In the genomic region with DNA sequence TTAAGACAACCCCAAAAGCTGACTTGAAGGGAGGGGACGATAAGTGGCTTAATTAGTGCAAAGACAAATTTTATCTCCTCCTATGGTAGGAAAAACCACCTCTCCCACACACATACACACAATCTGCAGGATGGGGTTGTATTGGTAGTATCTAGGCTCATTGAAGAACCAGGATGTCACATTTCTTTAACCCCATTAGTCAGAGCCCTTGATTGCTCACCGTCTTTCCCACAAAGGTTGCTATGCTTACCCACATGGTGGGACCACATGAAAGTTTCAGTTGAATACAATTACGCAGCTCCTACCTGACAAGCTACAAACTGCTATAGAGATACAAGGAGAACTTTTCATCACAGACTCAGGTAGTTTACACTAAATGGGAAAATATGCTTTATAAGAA, we compare ENCODE assay signal across 26 cellular contexts.
"Had no signal": no experiment of that assay in that cellular context is flagged by ENCODE, and none has a peak within 500 bp of the region (broad histone marks: within the 10 kb centered on the region; RNA-seq: fewer than 3 reads in every experiment).

No MANE protein-coding gene starts in this region.

- H3K4me1 Mint-ChIP-seq: T-helper 17 cell had no signal

- H3K27ac Mint-ChIP-seq: activated T-helper 2 cell treated with anti-CD3 and anti-CD28 coated beads, Interferon-gamma antibody, Interleukin-2, Interleukin-4, amounts not matched to agents 10 μg/mL and 5 μg/mL and 100 μg/mL, durations not matched to agents 14 hours and 24 hours and 36 hours; natural killer cell treated with Interleukin-12 subunit alpha and Interleukin-12 subunit beta and Interleukin-15 and Interleukin-18, amount 100 ng/mL, for 72 hours; T-helper 17 cell had no signal

- ATAC-seq: activated CD4-positive, CD25-positive, alpha-beta regulatory T cell treated with anti-CD3 and anti-CD28 coated beads, Interleukin-2, amount 50 U/mL, for 24 hours; left lung; mucosa of descending colon; natural killer cell treated with Interleukin-12 subunit alpha and Interleukin-12 subunit beta and Interleukin-15 and Interleukin-18, amount 100 ng/mL, for 72 hours; T-helper 17 cell had no signal

- DNase-seq: activated CD8-positive, alpha-beta memory T cell treated with anti-CD3 and anti-CD28 coated beads for 24 hours; activated T-cell treated with anti-CD3 and anti-CD28 coated beads, Interleukin-2, amount 50 U/mL, for 1 hour; dermis blood vessel endothelial cell; effector CD4-positive, alpha-beta T cell; esophagus squamous epithelium; foreskin melanocyte; left lung; mucosa of descending colon; SK-N-SH; stimulated activated CD4-positive, alpha-beta T cell treated with anti-CD3 and anti-CD28 coated beads, Interleukin-2, amount 100 ng/mL, for 24 hours; stimulated activated naive CD4-positive, alpha-beta T cell treated with Interleukin-2 at 50 U/mL for 16 hours; SW 1271; T-helper 17 cell; T1000; trophoblast cell; WERI-Rb-1 had no signal

- H3K36me3 ChIP-seq: esophagus squamous epithelium, left lung, right atrium auricular region, thoracic aorta, WERI-Rb-1 had no signal

- H3K9me3 Mint-ChIP-seq: activated T-helper 2 cell treated with anti-CD3 and anti-CD28 coated beads, Interferon-gamma antibody, Interleukin-2, Interleukin-4, amounts not matched to agents 10 μg/mL and 5 μg/mL and 100 μg/mL, durations not matched to agents 14 hours and 24 hours and 36 hours had no signal

- H3K4me3 Mint-ChIP-seq: natural killer cell treated with Interleukin-12 subunit alpha and Interleukin-12 subunit beta and Interleukin-15 and Interleukin-18, amount 100 ng/mL, for 72 hours; T-helper 17 cell had no signal

- H3K27me3 Mint-ChIP-seq: natural killer cell treated with Interleukin-12 subunit alpha and Interleukin-12 subunit beta and Interleukin-15 and Interleukin-18, amount 100 ng/mL, for 72 hours; T-helper 17 cell had no signal

- H3K27me3 ChIP-seq: esophagus squamous epithelium, left lung, right atrium auricular region had no signal

- H3K4me3 ChIP-seq: esophagus squamous epithelium, left lung, lung, mucosa of descending colon, right atrium auricular region, smooth muscle cell, thoracic aorta had no signal

- FAIRE-seq: colon, islet of Langerhans, urothelium cell line had no signal
